ENCODE assay signal across 8 cellular contexts in the genomic region with DNA sequence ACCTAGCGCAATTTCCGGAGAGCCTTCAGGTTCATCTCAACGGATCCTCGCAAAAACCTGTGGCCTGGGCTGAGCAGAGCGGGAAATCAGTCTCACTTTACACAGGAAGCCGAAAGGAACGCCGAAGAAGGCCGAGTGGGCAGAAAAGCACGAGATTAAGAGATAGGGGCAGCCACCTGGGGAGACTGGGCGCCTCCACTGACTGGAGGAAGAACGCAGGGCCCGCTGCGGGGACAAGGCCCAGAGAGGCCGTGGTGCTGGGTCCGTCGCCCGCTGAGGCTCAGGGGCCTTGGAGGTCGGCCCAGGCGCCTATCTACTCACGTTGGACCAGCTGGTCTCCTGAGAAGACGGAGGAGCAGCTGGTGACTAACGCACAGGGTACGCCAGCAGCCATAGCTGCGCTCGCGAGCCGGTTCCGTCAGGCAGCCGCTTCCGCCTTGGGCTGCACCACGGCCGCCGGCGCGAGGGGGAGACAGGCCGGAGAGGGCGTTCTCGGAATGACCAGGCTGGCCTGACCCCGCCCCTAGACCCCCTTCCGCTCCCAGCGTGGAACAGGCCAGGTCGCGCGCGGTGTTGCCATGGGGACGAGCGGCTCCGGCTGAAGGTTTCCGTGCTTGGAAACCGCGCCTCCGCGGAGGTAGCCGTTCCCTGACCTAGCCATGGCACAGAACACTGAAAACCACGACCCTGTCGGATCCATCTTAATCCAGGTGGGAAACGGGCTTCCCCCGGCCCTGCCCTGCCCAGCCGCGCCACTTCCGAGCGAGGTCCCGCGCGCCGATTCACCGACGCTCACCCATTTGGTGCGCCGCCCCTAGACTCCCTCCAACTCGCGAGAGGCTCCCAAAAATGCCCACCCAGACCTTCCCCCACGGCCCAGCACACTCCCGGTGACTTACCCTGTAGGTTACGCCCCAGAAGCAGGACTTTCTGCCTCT. TPM values are rescaled to one million over a fixed set of nuclear protein-coding genes. Genes with fewer than 3 reads are reported as not detected.
DNase-seq lines count a peak whose midpoint lies in the region; ATAC-seq and TF ChIP-seq lines count a peak whose summit lies in the region.

A gene with protein sequence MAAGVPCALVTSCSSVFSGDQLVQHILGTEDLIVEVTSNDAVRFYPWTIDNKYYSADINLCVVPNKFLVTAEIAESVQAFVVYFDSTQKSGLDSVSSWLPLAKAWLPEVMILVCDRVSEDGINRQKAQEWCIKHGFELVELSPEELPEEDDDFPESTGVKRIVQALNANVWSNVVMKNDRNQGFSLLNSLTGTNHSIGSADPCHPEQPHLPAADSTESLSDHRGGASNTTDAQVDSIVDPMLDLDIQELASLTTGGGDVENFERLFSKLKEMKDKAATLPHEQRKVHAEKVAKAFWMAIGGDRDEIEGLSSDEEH (minus strand): TSS at position 424 of the 938 bp plus-strand sequence. CDS start 30 bp downstream, at position 394.
A gene (plus strand): TSS at position 549 of the 938 bp plus-strand sequence. CDS start 111 bp downstream, at position 660.

- peaks cover 22% of the 10 kb centered on the region for H3K4me1 ChIP-seq in OCI-LY3 (ENCODE audit: low read length)
- peaks cover 20% of the 10 kb centered on the region for H3K4me1 ChIP-seq in mononuclear cell (ENCODE audit: insufficient read depth, low read length)

- H3K9ac ChIP-seq in OCI-LY3 (ENCODE audit: low read length) = peak within 1 kb of the TSS; percentile 83

- DNase-seq in DMS 273 treated with DMSO at 0.1 percent for 48 hours (lab: John Stamatoyannopoulos, UW) (peak; percentile 74), HuH-7.5 (ENCODE audit: low spot score) (peak; percentile 94), activated T-cell treated with anti-CD3 and anti-CD28 coated beads for 4 hours (peak; percentile 96), epithelial cell of prostate (ENCODE audit: low read depth, low spot score) (peak; percentile 90)
- DNase-seq in stimulated activated CD8-positive, alpha-beta memory T cell treated with anti-CD3 and anti-CD28 coated beads, Interleukin-2, amount 100 ng/mL, for 48 hours (ENCODE audit: low read depth in 2 of 2) = peak; percentile 98 to 99

- H3K4me2 ChIP-seq in OCI-LY3 (ENCODE audit: low read length) = peak within 1 kb of the TSS; percentile 97

- H3K36me3 ChIP-seq in OCI-LY3 (replicated peaks; ENCODE audit: low read depth, low read length) = no peaks in the 10 kb centered on the region

- H3K27ac ChIP-seq in OCI-LY3 (ENCODE audit: low read length) = peak within 1 kb of the TSS; percentile 31
- H3K27ac ChIP-seq in epithelial cell of prostate = peak within 1 kb of the TSS; percentile 96

- H4K20me1 ChIP-seq in OCI-LY3 (ENCODE audit: insufficient read depth, low read length) = no peaks in the 10 kb centered on the region

- peak within 1 kb of the TSS; percentile 97 for H3K4me3 ChIP-seq in OCI-LY3 (ENCODE audit: low read length)
- H3K4me3 ChIP-seq in mononuclear cell (ENCODE audit: low read length) = peak within 1 kb of the TSS; percentile 85

- peaks cover 45% of the 10 kb centered on the region for H3K79me2 ChIP-seq in OCI-LY3 (ENCODE audit: low read length)

- no peak; the same call in 1 of the 2 replicates for TF ChIP-seq CTCF in OCI-LY3 (IDR thresholded peaks at IDR 0.05; ENCODE audit: low read depth, low read length)

- 0 out of 2 replicates have a peak, but pooled peaks cover 4% of the 10 kb centered on the region for H3K27me3 ChIP-seq in OCI-LY3 (ENCODE audit: low read depth, low read length)
- no peaks in the 10 kb centered on the region for H3K27me3 ChIP-seq in mononuclear cell (ENCODE audit: insufficient read depth, low read length)

- H3K9me3 ChIP-seq in OCI-LY3 (ENCODE audit: insufficient read depth, low read length) (no peaks in the 10 kb centered on the region), mononuclear cell (ENCODE audit: low read depth, low read length) (no peaks in the 10 kb centered on the region)

- peak within 1 kb of the TSS; percentile 88 for H2AFZ ChIP-seq in OCI-LY3 (ENCODE audit: low read depth, low read length)

- ATAC-seq in GM21528 (IDR thresholded peaks at IDR 0.05; ENCODE audit: low FRiP score, unreplicated experiment) = peak; percentile 92

RNA-seq across cellular contexts. Expression of the first gene that starts in this region (rescaled TPM):
- total RNA-seq in mononuclear cell = 26.6 TPM

RNA-seq across cellular contexts. Expression of the second gene that starts in this region (rescaled TPM):
- total RNA-seq in mononuclear cell = 0.42 TPM

Comparison
In these comparisons a context has a peak if more than half of its experiments do, and no peak if none do; other contexts are left out.
1. Peak in every context shown above with its lines: DNase-seq, ATAC-seq, H3K4me3 ChIP-seq and H3K27ac ChIP-seq.